ENCODE assay signal across 21 cellular contexts in the genomic region with DNA sequence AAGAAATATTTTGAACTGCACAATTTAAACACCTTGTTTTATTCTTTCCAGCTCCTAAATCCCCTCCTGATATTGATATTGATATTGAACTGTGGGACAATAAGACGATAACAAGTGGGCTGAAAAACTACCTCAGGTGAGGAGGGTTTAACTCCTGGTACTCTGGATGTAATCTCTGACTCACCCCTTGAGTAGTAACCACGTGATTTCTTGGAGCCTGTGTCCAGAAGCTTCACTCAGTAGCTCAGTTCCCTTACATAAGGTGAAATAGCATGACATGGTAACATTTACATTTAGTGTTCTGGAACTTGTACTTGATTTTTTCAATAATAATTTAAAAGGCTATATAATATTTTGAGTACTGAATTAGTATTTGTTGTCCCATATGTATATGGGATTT.
"Had no signal": no experiment of that assay in that cellular context is flagged by ENCODE, and none has a peak within 500 bp of the region (broad histone marks: within the 10 kb centered on the region; RNA-seq: fewer than 3 reads in every experiment).

No MANE protein-coding gene starts in this region.

- H3K9me3 ChIP-seq: esophagus squamous epithelium, tibial nerve, uterus had no signal

- H3K4me3 ChIP-seq: coronary artery, esophagus squamous epithelium, skin epidermis, tibial nerve, uterus had no signal

- DNase-seq: activated B cell treated with CpG ODN at 0.5 μM for 24 hours; activated CD4-positive, alpha-beta T cell treated with anti-CD3 and anti-CD28 coated beads, Interleukin-2, amount 10 ng/mL, durations not matched to agents 24 days and 14 days; activated CD8-positive, alpha-beta memory T cell treated with anti-CD3 and anti-CD28 coated beads, Interleukin-2, amount 50 U/mL, for 48 hours; activated naive CD4-positive, alpha-beta T cell; esophagus squamous epithelium; foreskin fibroblast; glutamatergic neuron; hypothalamus; kidney glomerular epithelial cell; nephron progenitor cell; occipital lobe; right cardiac atrium; stimulated activated CD4-positive, alpha-beta T cell treated with anti-CD3 and anti-CD28 coated beads, Interleukin-15, amount 100 ng/mL, for 24 hours; stimulated activated CD4-positive, alpha-beta T cell treated with anti-CD3 and anti-CD28 coated beads, Interleukin-4, amount 100 ng/mL, for 1 hour; stimulated activated naive CD4-positive, alpha-beta T cell; T-helper 2 cell; uterus had no signal

- H3K27me3 Mint-ChIP-seq: activated B cell treated with CpG ODN at 0.5 μM for 24 hours; activated CD4-positive, alpha-beta T cell treated with anti-CD3 and anti-CD28 coated beads, Interleukin-2, amount 10 ng/mL, durations not matched to agents 24 days and 14 days had no signal

- H3K36me3 ChIP-seq: uterus had no signal

- H3K4me1 Mint-ChIP-seq: activated B cell treated with CpG ODN at 0.5 μM for 24 hours; activated CD4-positive, alpha-beta T cell treated with anti-CD3 and anti-CD28 coated beads, Interleukin-2, amount 10 ng/mL, durations not matched to agents 24 days and 14 days; mesothelial cell of epicardium; nephron progenitor cell had no signal

- H3K4me1 ChIP-seq: esophagus squamous epithelium, uterus had no signal

- H3K4me3 Mint-ChIP-seq: activated B cell treated with CpG ODN at 0.5 μM for 24 hours; activated CD4-positive, alpha-beta T cell treated with anti-CD3 and anti-CD28 coated beads, Interleukin-2, amount 10 ng/mL, durations not matched to agents 24 days and 14 days; mesothelial cell of epicardium; nephron progenitor cell had no signal

- H3K27ac ChIP-seq: coronary artery, esophagus squamous epithelium, skin epidermis, tibial nerve, uterus had no signal

- H3K9me3 Mint-ChIP-seq: activated CD4-positive, alpha-beta T cell treated with anti-CD3 and anti-CD28 coated beads, Interleukin-2, amount 10 ng/mL, durations not matched to agents 24 days and 14 days; nephron progenitor cell had no signal

- ATAC-seq: right cardiac atrium had no signal

- H3K27me3 ChIP-seq: esophagus squamous epithelium, tibial nerve, uterus had no signal

- H3K27ac Mint-ChIP-seq: activated B cell treated with CpG ODN at 0.5 μM for 24 hours; activated CD4-positive, alpha-beta T cell treated with anti-CD3 and anti-CD28 coated beads, Interleukin-2, amount 10 ng/mL, durations not matched to agents 24 days and 14 days; mesothelial cell of epicardium; nephron progenitor cell had no signal
